In the genomic region with DNA sequence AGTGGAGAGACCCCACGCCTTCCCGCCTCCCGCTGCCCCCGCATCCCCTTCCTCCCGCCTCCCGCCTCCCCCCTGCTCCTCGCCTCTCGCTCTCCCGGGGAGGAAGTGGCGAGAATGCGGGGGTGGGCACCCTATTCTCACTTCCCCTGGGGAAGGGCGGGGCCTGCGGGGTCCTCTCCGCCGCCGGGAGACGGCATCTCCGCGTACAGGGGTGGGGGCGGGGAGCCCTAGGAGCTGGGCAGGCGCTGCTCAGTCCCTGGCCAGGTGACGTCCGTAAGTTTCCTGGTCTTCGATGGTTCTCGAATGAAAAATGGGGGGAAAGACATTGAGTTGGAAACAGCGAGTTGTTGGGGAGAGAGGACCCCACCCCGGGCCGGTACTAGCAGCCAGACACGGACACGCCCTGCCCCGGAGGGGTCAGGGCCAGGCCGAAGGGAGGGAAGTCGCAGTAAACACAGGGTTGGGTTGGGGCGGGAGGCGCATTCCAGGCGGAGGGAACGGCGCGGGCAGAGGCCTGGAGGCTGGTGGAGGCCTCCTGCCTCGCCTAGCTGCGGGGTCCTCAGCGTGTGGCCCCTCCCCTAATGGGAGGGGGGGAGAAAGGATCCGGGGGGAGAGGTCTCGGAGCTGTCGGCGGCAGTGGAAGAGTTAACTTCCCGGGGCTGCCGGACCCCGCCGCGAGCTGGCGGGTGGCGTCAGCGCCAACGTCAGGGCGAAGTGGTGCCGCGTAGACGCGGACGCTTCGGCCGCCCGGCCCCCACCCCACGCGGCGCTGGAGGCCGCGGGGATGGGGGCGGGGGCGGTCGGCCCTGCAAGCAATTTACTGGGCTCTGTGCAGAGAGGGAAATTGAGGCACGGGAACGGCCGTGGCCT, we compare ENCODE assay signal across 1 cellular context.
A peak's percentile ranks its signal among the peaks of the same experiment; 100 is the strongest.
TF ChIP-seq lines count a peak whose summit lies in the region.

No MANE protein-coding gene starts in this region.

TF ChIP-seq in SK-N-SH, 30 proteins besides CTCF, POLR2A, EP300 and RAD21 (continued from another document):
- TF ChIP-seq, protein P1, sequence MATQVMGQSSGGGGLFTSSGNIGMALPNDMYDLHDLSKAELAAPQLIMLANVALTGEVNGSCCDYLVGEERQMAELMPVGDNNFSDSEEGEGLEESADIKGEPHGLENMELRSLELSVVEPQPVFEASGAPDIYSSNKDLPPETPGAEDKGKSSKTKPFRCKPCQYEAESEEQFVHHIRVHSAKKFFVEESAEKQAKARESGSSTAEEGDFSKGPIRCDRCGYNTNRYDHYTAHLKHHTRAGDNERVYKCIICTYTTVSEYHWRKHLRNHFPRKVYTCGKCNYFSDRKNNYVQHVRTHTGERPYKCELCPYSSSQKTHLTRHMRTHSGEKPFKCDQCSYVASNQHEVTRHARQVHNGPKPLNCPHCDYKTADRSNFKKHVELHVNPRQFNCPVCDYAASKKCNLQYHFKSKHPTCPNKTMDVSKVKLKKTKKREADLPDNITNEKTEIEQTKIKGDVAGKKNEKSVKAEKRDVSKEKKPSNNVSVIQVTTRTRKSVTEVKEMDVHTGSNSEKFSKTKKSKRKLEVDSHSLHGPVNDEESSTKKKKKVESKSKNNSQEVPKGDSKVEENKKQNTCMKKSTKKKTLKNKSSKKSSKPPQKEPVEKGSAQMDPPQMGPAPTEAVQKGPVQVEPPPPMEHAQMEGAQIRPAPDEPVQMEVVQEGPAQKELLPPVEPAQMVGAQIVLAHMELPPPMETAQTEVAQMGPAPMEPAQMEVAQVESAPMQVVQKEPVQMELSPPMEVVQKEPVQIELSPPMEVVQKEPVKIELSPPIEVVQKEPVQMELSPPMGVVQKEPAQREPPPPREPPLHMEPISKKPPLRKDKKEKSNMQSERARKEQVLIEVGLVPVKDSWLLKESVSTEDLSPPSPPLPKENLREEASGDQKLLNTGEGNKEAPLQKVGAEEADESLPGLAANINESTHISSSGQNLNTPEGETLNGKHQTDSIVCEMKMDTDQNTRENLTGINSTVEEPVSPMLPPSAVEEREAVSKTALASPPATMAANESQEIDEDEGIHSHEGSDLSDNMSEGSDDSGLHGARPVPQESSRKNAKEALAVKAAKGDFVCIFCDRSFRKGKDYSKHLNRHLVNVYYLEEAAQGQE (IDR thresholded peaks at IDR 0.05; ENCODE audit: low read depth, low read length), result 0 out of 2 replicates have a peak, but pooled peaks have one; percentile 6
- peak; percentile 40; the same call in 1 of the 2 replicates for TF ChIP-seq POLR2AphosphoS5 (IDR thresholded peaks at IDR 0.05; ENCODE audit: low read depth, low read length)
- TF ChIP-seq, protein P2, sequence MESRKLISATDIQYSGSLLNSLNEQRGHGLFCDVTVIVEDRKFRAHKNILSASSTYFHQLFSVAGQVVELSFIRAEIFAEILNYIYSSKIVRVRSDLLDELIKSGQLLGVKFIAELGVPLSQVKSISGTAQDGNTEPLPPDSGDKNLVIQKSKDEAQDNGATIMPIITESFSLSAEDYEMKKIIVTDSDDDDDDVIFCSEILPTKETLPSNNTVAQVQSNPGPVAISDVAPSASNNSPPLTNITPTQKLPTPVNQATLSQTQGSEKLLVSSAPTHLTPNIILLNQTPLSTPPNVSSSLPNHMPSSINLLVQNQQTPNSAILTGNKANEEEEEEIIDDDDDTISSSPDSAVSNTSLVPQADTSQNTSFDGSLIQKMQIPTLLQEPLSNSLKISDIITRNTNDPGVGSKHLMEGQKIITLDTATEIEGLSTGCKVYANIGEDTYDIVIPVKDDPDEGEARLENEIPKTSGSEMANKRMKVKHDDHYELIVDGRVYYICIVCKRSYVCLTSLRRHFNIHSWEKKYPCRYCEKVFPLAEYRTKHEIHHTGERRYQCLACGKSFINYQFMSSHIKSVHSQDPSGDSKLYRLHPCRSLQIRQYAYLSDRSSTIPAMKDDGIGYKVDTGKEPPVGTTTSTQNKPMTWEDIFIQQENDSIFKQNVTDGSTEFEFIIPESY (IDR thresholded peaks at IDR 0.05; ENCODE audit: borderline replicate concordance, low read depth), result no peak
- TF ChIP-seq, protein P3, sequence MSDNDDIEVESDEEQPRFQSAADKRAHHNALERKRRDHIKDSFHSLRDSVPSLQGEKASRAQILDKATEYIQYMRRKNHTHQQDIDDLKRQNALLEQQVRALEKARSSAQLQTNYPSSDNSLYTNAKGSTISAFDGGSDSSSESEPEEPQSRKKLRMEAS (IDR thresholded peaks at IDR 0.05; ENCODE audit: low read depth), result 0 out of 2 replicates have a peak, but pooled peaks have one; percentile 47
- TF ChIP-seq FOXM1 (IDR thresholded peaks at IDR 0.05; ENCODE audit: low read depth), result peak; percentile 30; the same call in 1 of the 2 replicates
- TF ChIP-seq, protein P4, sequence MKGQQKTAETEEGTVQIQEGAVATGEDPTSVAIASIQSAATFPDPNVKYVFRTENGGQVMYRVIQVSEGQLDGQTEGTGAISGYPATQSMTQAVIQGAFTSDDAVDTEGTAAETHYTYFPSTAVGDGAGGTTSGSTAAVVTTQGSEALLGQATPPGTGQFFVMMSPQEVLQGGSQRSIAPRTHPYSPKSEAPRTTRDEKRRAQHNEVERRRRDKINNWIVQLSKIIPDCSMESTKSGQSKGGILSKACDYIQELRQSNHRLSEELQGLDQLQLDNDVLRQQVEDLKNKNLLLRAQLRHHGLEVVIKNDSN (IDR thresholded peaks at IDR 0.05; ENCODE audit: borderline replicate concordance, low read depth), result no peak
